Comparison of ENCODE assay signal across 9 cellular contexts in genomic region chr17:41329279-41329925, GRCh38. TPM values are rescaled to one million over a fixed set of nuclear protein-coding genes. Genes with fewer than 3 reads are reported as not detected.
DNase-seq lines count a peak whose midpoint lies in the region; ATAC-seq and TF ChIP-seq lines count a peak whose summit lies in the region.
"Had no signal": no experiment of that assay in that cellular context is flagged by ENCODE, and none has a peak within 500 bp of the region (broad histone marks: within the 10 kb centered on the region; RNA-seq: fewer than 3 reads in every experiment).

No MANE protein-coding gene starts in this region.

- peak; percentile 91 for ATAC-seq in SK-N-SH treated with all-trans-retinoic acid at 6 μM for 48 hours
- ATAC-seq in GM21576 (IDR thresholded peaks at IDR 0.05; ENCODE audit: unreplicated experiment): no peak

- H3K9me3 ChIP-seq in esophagus squamous epithelium: no peaks in the 10 kb centered on the region
- H3K9me3 ChIP-seq in osteoblast (ENCODE audit: low read depth, low read length): no peaks in the 10 kb centered on the region

- TF ChIP-seq POLR2A in esophagus squamous epithelium (IDR thresholded peaks at IDR 0.05): no peak

- H3K27ac ChIP-seq in esophagus squamous epithelium: no peak overlapping the region
- H3K27ac ChIP-seq in osteoblast (ENCODE audit: low read depth, low read length): no peak overlapping the region
- H3K27ac ChIP-seq: skin epidermis had no signal

- intact Hi-C loops in esophagus squamous epithelium (cut with DNase I): no loop called here

- H3K27me3 ChIP-seq in esophagus squamous epithelium (no peaks in the 10 kb centered on the region), osteoblast (ENCODE audit: insufficient read depth, low read length) (no peaks in the 10 kb centered on the region)

- TF ChIP-seq CTCF in esophagus squamous epithelium (IDR thresholded peaks at IDR 0.05) (peak; percentile 32 to 77 (median 48)), osteoblast (IDR thresholded peaks at IDR 0.05; ENCODE audit: extremely low read depth, low read depth, low read length) (peak; percentile 81)

- H3K36me3 ChIP-seq in esophagus squamous epithelium: no peaks in the 10 kb centered on the region
- no peaks in the 10 kb centered on the region for H3K36me3 ChIP-seq in osteoblast (ENCODE audit: insufficient read depth, low read length)

- no peak overlapping the region for H3K4me2 ChIP-seq in osteoblast (ENCODE audit: insufficient read depth, low read length)

- DNase-seq in Daoy (ENCODE audit: low read depth): peak; percentile 71
- DNase-seq in HuH-7 (ENCODE audit: low spot score): peak; percentile 60
- no peak for DNase-seq in esophagus squamous epithelium (lab: John Stamatoyannopoulos, UW)
- DNase-seq in osteoblast (ENCODE audit: insufficient read length, low spot score, missing footprints): peak; percentile 95
- no peak for DNase-seq in NCI-H128 (lab: John Stamatoyannopoulos, UW; ENCODE audit: unreplicated experiment)
- DNase-seq in NCI-H226: no peak

- H3K4me3 ChIP-seq in esophagus squamous epithelium (no peak overlapping the region), osteoblast (ENCODE audit: insufficient read depth, low read length) (no peak overlapping the region)
- H3K4me3 ChIP-seq: skin epidermis had no signal

- H3K4me1 ChIP-seq in esophagus squamous epithelium (peaks cover 0 to 20% (median 0%) of the 10 kb centered on the region in 3 donors), osteoblast (ENCODE audit: insufficient read depth, low read length) (no peaks in the 10 kb centered on the region)

- whole genome bisulfite sequencing in esophagus squamous epithelium, 2 donors: 42 to 51% methylated on average over 4 to 5 of the region's 13 CpGs

- no peaks in the 10 kb centered on the region for H3K79me2 ChIP-seq in osteoblast (ENCODE audit: insufficient read depth, low read length)

- H4K20me1 ChIP-seq in osteoblast (ENCODE audit: insufficient read depth, low read length): no peaks in the 10 kb centered on the region

- peak overlapping the region; percentile 21 for H2AFZ ChIP-seq in osteoblast (ENCODE audit: low read length)

TF ChIP-seq in SK-N-SH treated with all-trans-retinoic acid at 6 μM for 48 hours, 23 proteins besides CTCF, POLR2A, EP300 and RAD21:
- TF ChIP-seq ZFP30 (CRISPR knock-in tag; IDR thresholded peaks at IDR 0.05): no peak
- no peak for TF ChIP-seq RARB (CRISPR knock-in tag; IDR thresholded peaks at IDR 0.05)
- TF ChIP-seq POU6F1 (CRISPR knock-in tag; IDR thresholded peaks at IDR 0.05; ENCODE audit: borderline replicate concordance, low read depth): no peak
- no peak for TF ChIP-seq GLIS3 (CRISPR knock-in tag; IDR thresholded peaks at IDR 0.05)
- no peak for TF ChIP-seq TCF4 (CRISPR knock-in tag; IDR thresholded peaks at IDR 0.05; ENCODE audit: borderline replicate concordance)
- TF ChIP-seq ZNF8 (CRISPR knock-in tag; IDR thresholded peaks at IDR 0.05): no peak
- TF ChIP-seq ZFP3 (CRISPR knock-in tag; IDR thresholded peaks at IDR 0.05): no peak
- no peak for TF ChIP-seq ISL1 (CRISPR knock-in tag; IDR thresholded peaks at IDR 0.05)
- TF ChIP-seq OSR1 (CRISPR knock-in tag; IDR thresholded peaks at IDR 0.05): no peak
- no peak for TF ChIP-seq ESRRG (CRISPR knock-in tag; IDR thresholded peaks at IDR 0.05)
- TF ChIP-seq CREB5 (CRISPR knock-in tag; IDR thresholded peaks at IDR 0.05; ENCODE audit: low read depth): no peak
- TF ChIP-seq ZNF70 (CRISPR knock-in tag; IDR thresholded peaks at IDR 0.05): no peak
- no peak for TF ChIP-seq PPARA (CRISPR knock-in tag; IDR thresholded peaks at IDR 0.05; ENCODE audit: borderline replicate concordance)

RNA-seq across cellular contexts. Expression of gene KRTAP17-1, which starts 13.9 kb away (rescaled TPM):
- total RNA-seq in Daoy (2014; rRNA removed; shearing (Covaris generic)): not detected in 2 replicates
- not detected for total RNA-seq in esophagus squamous epithelium
- total RNA-seq in osteoblast: not detected in 2 replicates

RNA-seq across cellular contexts. Expression of gene KRTAP16-1, which starts 20.3 kb away (rescaled TPM):
- total RNA-seq in Daoy (2014; rRNA removed; shearing (Covaris generic)): not detected in 2 replicates
- total RNA-seq in esophagus squamous epithelium: not detected
- total RNA-seq in osteoblast: not detected in 2 replicates

RNA-seq across cellular contexts. Expression of gene KRT33A, which starts 21.2 kb away (rescaled TPM):
- not detected in 2 replicates for total RNA-seq in Daoy (2014; rRNA removed; shearing (Covaris generic))
- total RNA-seq in esophagus squamous epithelium: 1 to 10 TPM in 2 of 4 donors, under 1 TPM in 1, not detected in 1; 0.21 to 2.7 (median 1.9) TPM
- total RNA-seq in osteoblast: not detected in 2 replicates

RNA-seq across cellular contexts. Expression of gene KRTAP29-1, which starts 26.8 kb away (rescaled TPM):
- not detected in 2 replicates for total RNA-seq in Daoy (2014; rRNA removed; shearing (Covaris generic))
- total RNA-seq in esophagus squamous epithelium (not detected), osteoblast (not detected in 2 replicates)

RNA-seq across cellular contexts. Expression of gene KRT33B, which starts 40.2 kb away (rescaled TPM):
- not detected in 2 replicates for total RNA-seq in Daoy (2014; rRNA removed; shearing (Covaris generic))
- total RNA-seq in esophagus squamous epithelium (under 1 TPM in 2 of 4 donors, not detected in 2; 0.32 to 0.57 TPM), osteoblast (0.29 and 1.1 TPM in 2 replicates)

Comparison
In these comparisons a context has a peak if more than half of its experiments do, and no peak if none do; other contexts are left out.
1. DNase-seq: peak in Daoy (single experiment), HuH-7 (single experiment) and osteoblast (single experiment); none in esophagus squamous epithelium (single experiment), NCI-H128 (single experiment) and NCI-H226 (single experiment).